ENCODE assay signal across 8 cellular contexts in genomic region chr14:104976198-104977007, GRCh38. TPM values are rescaled to one million over a fixed set of nuclear protein-coding genes. Genes with fewer than 3 reads are reported as not detected.
A peak's percentile ranks its signal among the peaks of the same experiment; 100 is the strongest.
DNase-seq lines count a peak whose midpoint lies in the region; ATAC-seq and TF ChIP-seq lines count a peak whose summit lies in the region.

No MANE protein-coding gene starts in this region.

- H3K4me1 Mint-ChIP-seq in WTC11 (peaks cover 11% of the 10 kb centered on the region; the same call in 1 of the 2 replicates), MCF 10A (ENCODE audit: insufficient read depth, unreplicated experiment) (peaks cover 41% of the 10 kb centered on the region)

- CTCF ChIA-PET in WTC11 (lab: Charles Lee) = interaction anchor here (0.8 to 5.0 kb wide), 21 partner anchors 9 to 150 kb away, joined by 3 to 56 read pairs (median 5); partner anchors contain the start of genes CDCA4 and CLBA1
- CTCF ChIA-PET in MCF 10A (lab: Yijun Ruan, JAX) = interaction anchor here (0.7 to 6.5 kb wide), 15 partner anchors 9 to 109 kb away, joined by 3 to 167 read pairs (median 7); partner anchors contain the start of genes CDCA4 and CLBA1

- H3K27me3 Mint-ChIP-seq in WTC11 (ENCODE audit: low read depth) (peaks cover 44% of the 10 kb centered on the region), MCF 10A (ENCODE audit: insufficient read depth, unreplicated experiment) (no peaks in the 10 kb centered on the region)

- no TSS peak for BruUV-seq in MCF 10A (replicated peaks; lab: Mats Ljungman, UMichigan)

- DNase-seq in AG10803 (ENCODE audit: low read depth) (peak; percentile 73), NCI-H2107 (lab: John Stamatoyannopoulos, UW) (peak; percentile 88), WTC11 (ENCODE audit: low spot score) (peak; percentile 81), MCF 10A (ENCODE audit: unreplicated experiment) (peak; percentile 93), islet precursor cell (peak; percentile 95)
- peak; percentile 84 to 87 for DNase-seq in stimulated activated CD4-positive, alpha-beta T cell treated with anti-CD3 and anti-CD28 coated beads, Interleukin-1b, Interleukin-23, amount 100 ng/mL, for 4 hours (ENCODE audit: low read depth in 2 of 2)

- H3K4me3 Mint-ChIP-seq in WTC11 (peak overlapping the region; percentile 27), MCF 10A (ENCODE audit: unreplicated experiment) (peak overlapping the region; percentile 97)

- intact Hi-C loops in MCF 10A (cut with micrococcal nuclease) = loop anchor here (1.0 to 2.0 kb wide), 2 partner anchors 69 to 304 kb away; no protein-coding TSS in a partner anchor

- peak; percentile 69 for ATAC-seq in GM19372 (IDR thresholded peaks at IDR 0.05; ENCODE audit: low read depth, unreplicated experiment)
- ATAC-seq in WTC11 = peak; percentile 4; the same call in 1 of the 2 replicates
- ATAC-seq in GM18511 (IDR thresholded peaks at IDR 0.05; ENCODE audit: unreplicated experiment) = no peak

- H3K9me3 Mint-ChIP-seq in WTC11 (no peaks in the 10 kb centered on the region), MCF 10A (ENCODE audit: unreplicated experiment) (no peaks in the 10 kb centered on the region)

- H3K4me3 ChIP-seq in AG10803 (ENCODE audit: low read length) = no peak overlapping the region

- POLR2A ChIA-PET in WTC11 (lab: Charles Lee) = no interaction called here
- POLR2A ChIA-PET in MCF 10A (lab: Yijun Ruan, JAX) = interaction anchor here (0.8 to 11.4 kb wide), 8 partner anchors 8 to 110 kb away, joined by 3 to 636 read pairs (median 4); partner anchors contain the start of genes CDCA4 and CLBA1

- no peak overlapping the region for H3K27ac Mint-ChIP-seq in WTC11
- no peak overlapping the region for H3K27ac Mint-ChIP-seq in MCF 10A (ENCODE audit: low read depth, unreplicated experiment)

- H3K36me3 Mint-ChIP-seq in WTC11 (no peaks in the 10 kb centered on the region), MCF 10A (ENCODE audit: insufficient read depth, unreplicated experiment) (peaks cover 12% of the 10 kb centered on the region)

- peak; percentile 84 for TF ChIP-seq CTCF in AG10803 (conservative IDR thresholded peaks at IDR 0.05; ENCODE audit: low read length)
- TF ChIP-seq CTCF in WTC11 (IDR thresholded peaks at IDR 0.05) = peak; percentile 94
- peak; percentile 98 for TF ChIP-seq CTCF in MCF 10A (IDR thresholded peaks at IDR 0.05; ENCODE audit: unreplicated experiment)

TF ChIP-seq in WTC11, 78 proteins besides CTCF, POLR2A, EP300 and RAD21 (continues in another document):
- TF ChIP-seq ZNF423 (CRISPR knock-in tag; IDR thresholded peaks at IDR 0.05) (peak; percentile 83; the same call in 1 of the 2 replicates), ZNF232 (CRISPR knock-in tag; IDR thresholded peaks at IDR 0.05) (no peak), ZNF121 (CRISPR knock-in tag; IDR thresholded peaks at IDR 0.05) (no peak), ZNF416 (CRISPR knock-in tag; IDR thresholded peaks at IDR 0.05) (0 out of 2 replicates have a peak, but pooled peaks have one; percentile 12), RORB (CRISPR knock-in tag; IDR thresholded peaks at IDR 0.05) (no peak), IRF1 (CRISPR knock-in tag; IDR thresholded peaks at IDR 0.05) (0 out of 2 replicates have a peak, but pooled peaks have one; percentile 23), ZNF263 (CRISPR knock-in tag; IDR thresholded peaks at IDR 0.05; ENCODE audit: low read depth) (no peak), FOXP4 (CRISPR knock-in tag; IDR thresholded peaks at IDR 0.05) (no peak), FOXP1 (CRISPR knock-in tag; IDR thresholded peaks at IDR 0.05; ENCODE audit: borderline replicate concordance) (no peak), FOXK1 (CRISPR knock-in tag; IDR thresholded peaks at IDR 0.05) (0 out of 2 replicates have a peak, but pooled peaks have one; percentile 25), HMGXB4 (CRISPR knock-in tag; IDR thresholded peaks at IDR 0.05) (peak; percentile 59; the same call in 1 of the 2 replicates), TCF7 (CRISPR knock-in tag; IDR thresholded peaks at IDR 0.05; ENCODE audit: low read depth) (no peak), SP1 (CRISPR knock-in tag; conservative IDR thresholded peaks at IDR 0.05) (0 out of 2 replicates have a peak, but pooled peaks have one; percentile 41), SMAD4 (CRISPR knock-in tag; IDR thresholded peaks at IDR 0.05) (no peak)
- TF ChIP-seq, protein P1, sequence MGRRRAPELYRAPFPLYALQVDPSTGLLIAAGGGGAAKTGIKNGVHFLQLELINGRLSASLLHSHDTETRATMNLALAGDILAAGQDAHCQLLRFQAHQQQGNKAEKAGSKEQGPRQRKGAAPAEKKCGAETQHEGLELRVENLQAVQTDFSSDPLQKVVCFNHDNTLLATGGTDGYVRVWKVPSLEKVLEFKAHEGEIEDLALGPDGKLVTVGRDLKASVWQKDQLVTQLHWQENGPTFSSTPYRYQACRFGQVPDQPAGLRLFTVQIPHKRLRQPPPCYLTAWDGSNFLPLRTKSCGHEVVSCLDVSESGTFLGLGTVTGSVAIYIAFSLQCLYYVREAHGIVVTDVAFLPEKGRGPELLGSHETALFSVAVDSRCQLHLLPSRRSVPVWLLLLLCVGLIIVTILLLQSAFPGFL (CRISPR knock-in tag; IDR thresholded peaks at IDR 0.05; ENCODE audit: borderline replicate concordance) = no peak
- TF ChIP-seq, protein P2, sequence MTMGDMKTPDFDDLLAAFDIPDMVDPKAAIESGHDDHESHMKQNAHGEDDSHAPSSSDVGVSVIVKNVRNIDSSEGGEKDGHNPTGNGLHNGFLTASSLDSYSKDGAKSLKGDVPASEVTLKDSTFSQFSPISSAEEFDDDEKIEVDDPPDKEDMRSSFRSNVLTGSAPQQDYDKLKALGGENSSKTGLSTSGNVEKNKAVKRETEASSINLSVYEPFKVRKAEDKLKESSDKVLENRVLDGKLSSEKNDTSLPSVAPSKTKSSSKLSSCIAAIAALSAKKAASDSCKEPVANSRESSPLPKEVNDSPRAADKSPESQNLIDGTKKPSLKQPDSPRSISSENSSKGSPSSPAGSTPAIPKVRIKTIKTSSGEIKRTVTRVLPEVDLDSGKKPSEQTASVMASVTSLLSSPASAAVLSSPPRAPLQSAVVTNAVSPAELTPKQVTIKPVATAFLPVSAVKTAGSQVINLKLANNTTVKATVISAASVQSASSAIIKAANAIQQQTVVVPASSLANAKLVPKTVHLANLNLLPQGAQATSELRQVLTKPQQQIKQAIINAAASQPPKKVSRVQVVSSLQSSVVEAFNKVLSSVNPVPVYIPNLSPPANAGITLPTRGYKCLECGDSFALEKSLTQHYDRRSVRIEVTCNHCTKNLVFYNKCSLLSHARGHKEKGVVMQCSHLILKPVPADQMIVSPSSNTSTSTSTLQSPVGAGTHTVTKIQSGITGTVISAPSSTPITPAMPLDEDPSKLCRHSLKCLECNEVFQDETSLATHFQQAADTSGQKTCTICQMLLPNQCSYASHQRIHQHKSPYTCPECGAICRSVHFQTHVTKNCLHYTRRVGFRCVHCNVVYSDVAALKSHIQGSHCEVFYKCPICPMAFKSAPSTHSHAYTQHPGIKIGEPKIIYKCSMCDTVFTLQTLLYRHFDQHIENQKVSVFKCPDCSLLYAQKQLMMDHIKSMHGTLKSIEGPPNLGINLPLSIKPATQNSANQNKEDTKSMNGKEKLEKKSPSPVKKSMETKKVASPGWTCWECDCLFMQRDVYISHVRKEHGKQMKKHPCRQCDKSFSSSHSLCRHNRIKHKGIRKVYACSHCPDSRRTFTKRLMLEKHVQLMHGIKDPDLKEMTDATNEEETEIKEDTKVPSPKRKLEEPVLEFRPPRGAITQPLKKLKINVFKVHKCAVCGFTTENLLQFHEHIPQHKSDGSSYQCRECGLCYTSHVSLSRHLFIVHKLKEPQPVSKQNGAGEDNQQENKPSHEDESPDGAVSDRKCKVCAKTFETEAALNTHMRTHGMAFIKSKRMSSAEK (CRISPR knock-in tag; IDR thresholded peaks at IDR 0.05; ENCODE audit: borderline replicate concordance) = no peak

RNA-seq across cellular contexts. Expression of gene AHNAK2, which starts 1.8 kb away (rescaled TPM):
- total RNA-seq in WTC11 (2021) (3.3 to 3.5 TPM (median 3.4 TPM) in 3 replicates), MCF 10A (2022) (218 and 286 TPM in 2 replicates)

RNA-seq across cellular contexts. Expression of gene CLBA1, which starts 9.2 kb away (rescaled TPM):
- total RNA-seq in WTC11 (2021) (2.6 to 3.8 TPM (median 2.8 TPM) in 3 replicates), MCF 10A (2022) (20.3 and 24.3 TPM in 2 replicates)

RNA-seq across cellular contexts. Expression of gene CDCA4, which starts 44.5 kb away (rescaled TPM):
- 55.9 to 63.3 TPM (median 58.3 TPM) in 3 replicates for total RNA-seq in WTC11 (2021)
- total RNA-seq in MCF 10A (2022) = 29.3 and 33.0 TPM in 2 replicates

RNA-seq across cellular contexts. Expression of gene PLD4, which starts 51.7 kb away (rescaled TPM):
- total RNA-seq in WTC11 (2021) = 0.07 to 0.21 TPM (median 0.11 TPM) in 3 replicates
- not detected in 2 replicates for total RNA-seq in MCF 10A (2022)

Comparison
In these comparisons a context has a peak if more than half of its experiments do, and no peak if none do; other contexts are left out.
1. RNA of gene AHNAK2, which starts 1.8 kb away (total RNA-seq): 218 to 286 TPM in MCF 10A; 3.3 to 3.5 TPM in WTC11; every median in the first group is over 10 times any median in the second.
2. Peak in every context shown above with its lines, with median percentiles within 50 percentile points of each other: DNase-seq and CTCF ChIP-seq.